20 cellular contexts compared by ENCODE assay signal in the genomic region with DNA sequence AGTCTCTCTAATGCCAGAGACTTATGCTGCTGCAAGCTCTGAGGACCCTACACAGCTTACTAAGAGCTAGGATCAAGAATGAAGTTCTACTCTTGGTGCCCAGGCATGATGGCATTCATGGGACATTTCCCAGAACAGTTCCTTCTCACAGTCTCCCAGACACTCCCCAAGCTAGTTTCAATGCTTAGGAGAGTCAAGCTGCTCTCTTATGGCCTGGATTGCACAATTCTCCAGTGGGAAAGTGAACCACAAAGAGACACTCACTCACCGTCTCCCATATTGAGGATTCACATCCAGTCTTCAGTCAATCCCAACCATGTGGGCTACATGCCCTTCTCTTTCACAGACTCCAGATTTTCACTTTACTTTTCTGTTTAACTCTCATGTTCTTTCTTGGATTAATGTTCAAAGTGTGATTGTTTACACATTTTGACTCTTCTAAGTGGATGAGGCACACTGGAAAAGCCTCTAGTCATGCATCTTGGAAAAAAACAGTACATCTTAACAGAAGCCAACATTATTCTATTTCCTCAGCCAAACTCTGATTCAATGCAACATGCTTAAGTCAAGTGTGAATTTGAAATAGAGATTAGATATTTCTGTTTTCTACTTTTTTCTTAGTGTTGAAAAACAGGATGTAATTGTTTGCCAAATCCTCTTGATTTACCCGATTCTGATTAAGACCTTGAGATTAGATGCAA.
"Had no signal": no experiment of that assay in that cellular context is flagged by ENCODE, and none has a peak within 500 bp of the region (broad histone marks: within the 10 kb centered on the region; RNA-seq: fewer than 3 reads in every experiment).

No MANE protein-coding gene starts in this region.

- ATAC-seq: activated T-helper 17 cell treated with anti-CD3 and anti-CD28 coated beads, Interleukin-2, amount 50 U/mL, for 72 hours; pancreas; T-cell had no signal

- H3K27me3 Mint-ChIP-seq: activated T-helper 17 cell treated with anti-CD3 and anti-CD28 coated beads, Interleukin-2, amount 50 U/mL, for 72 hours; stimulated activated naive CD8-positive, alpha-beta T cell treated with anti-CD3 and anti-CD28 coated beads, Interleukin-15, Interleukin-2, amounts not matched to agents 100 ng/mL and 50 ng/mL, for 24 hours; T-cell had no signal

- H3K4me3 ChIP-seq: dorsolateral prefrontal cortex, heart left ventricle, pancreas, smooth muscle cell, suprapubic skin had no signal

- H3K36me3 Mint-ChIP-seq: naive B cell, T-cell had no signal

- H3K4me1 ChIP-seq: pancreas, suprapubic skin had no signal

- H3K9me3 ChIP-seq: pancreas, SK-N-SH, suprapubic skin had no signal

- H3K9me3 Mint-ChIP-seq: activated T-helper 17 cell treated with anti-CD3 and anti-CD28 coated beads, Interleukin-2, amount 50 U/mL, for 72 hours; endodermal cell had no signal

- H3K27ac ChIP-seq: dorsolateral prefrontal cortex, heart left ventricle, pancreas, suprapubic skin, VCaP had no signal

- H3K4me3 Mint-ChIP-seq: activated T-helper 17 cell treated with anti-CD3 and anti-CD28 coated beads, Interleukin-2, amount 50 U/mL, for 72 hours; endodermal cell; naive B cell; stimulated activated naive CD8-positive, alpha-beta T cell treated with anti-CD3 and anti-CD28 coated beads, Interleukin-15, Interleukin-2, amounts not matched to agents 100 ng/mL and 50 ng/mL, for 24 hours; T-cell had no signal

- DNase-seq: activated CD4-positive, alpha-beta T cell treated with anti-CD3 and anti-CD28 coated beads for 1 hour; activated CD4-positive, alpha-beta T cell treated with anti-CD3 and anti-CD28 coated beads, Interleukin-2, amount 50 U/mL, for 4 hours; activated naive CD4-positive, alpha-beta T cell treated with Interleukin-2 at 50 U/mL for 16 hours; activated T-cell treated with anti-CD3 and anti-CD28 coated beads for 4 hours; dorsolateral prefrontal cortex; endodermal cell; erythroblast; heart left ventricle; mammary epithelial cell; naive B cell; pancreas; retina; SK-N-SH; T-cell; trophoblast cell had no signal

- H3K4me1 Mint-ChIP-seq: activated T-helper 17 cell treated with anti-CD3 and anti-CD28 coated beads, Interleukin-2, amount 50 U/mL, for 72 hours; naive B cell; T-cell had no signal

- H3K27ac Mint-ChIP-seq: activated T-helper 17 cell treated with anti-CD3 and anti-CD28 coated beads, Interleukin-2, amount 50 U/mL, for 72 hours; endodermal cell; naive B cell; stimulated activated naive CD8-positive, alpha-beta T cell treated with anti-CD3 and anti-CD28 coated beads, Interleukin-15, Interleukin-2, amounts not matched to agents 100 ng/mL and 50 ng/mL, for 24 hours; T-cell had no signal

- H3K27me3 ChIP-seq: pancreas, suprapubic skin had no signal

- H3K36me3 ChIP-seq: heart left ventricle, pancreas, suprapubic skin had no signal
